In the genomic region with DNA sequence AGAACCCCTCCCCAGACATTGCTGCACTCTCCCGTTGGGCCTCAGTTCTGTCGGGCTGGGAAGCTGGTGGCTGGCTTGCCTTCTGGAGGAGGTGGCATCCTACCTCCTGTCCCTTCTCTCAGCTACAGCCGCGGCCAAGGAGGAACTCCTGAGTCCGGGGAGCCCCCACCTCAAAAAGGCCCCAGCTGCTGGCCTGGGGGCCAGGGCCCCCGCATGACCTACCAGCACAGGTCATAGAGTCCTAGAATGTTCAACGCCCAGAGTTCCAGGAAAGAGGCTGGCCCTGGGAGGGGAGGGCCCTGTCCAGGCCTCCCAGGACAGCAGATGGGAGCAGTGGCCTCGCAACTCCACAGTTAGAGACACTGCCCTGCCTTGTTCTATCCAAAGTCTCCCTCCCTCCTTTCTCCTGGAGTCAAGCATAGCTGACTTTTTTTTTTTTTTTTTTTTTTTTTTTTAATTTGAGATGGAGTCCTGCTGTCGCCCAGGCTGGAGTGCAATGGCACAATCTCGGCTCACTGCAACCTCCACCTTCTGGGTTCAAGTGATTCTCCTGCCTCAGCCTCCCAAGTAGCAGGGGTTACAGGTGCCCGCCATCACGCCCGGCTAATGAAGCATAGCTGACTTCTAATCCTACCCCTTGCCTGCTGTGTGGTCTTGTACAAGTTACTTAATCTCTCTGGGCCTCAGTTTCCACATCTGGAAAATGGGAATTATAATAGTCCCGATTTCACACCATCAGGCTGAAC, we compare ENCODE assay signal across 9 cellular contexts. TPM values are rescaled to one million over a fixed set of nuclear protein-coding genes. Genes with fewer than 3 reads are reported as not detected.
DNase-seq lines count a peak whose midpoint lies in the region; ATAC-seq, FAIRE-seq and TF ChIP-seq lines count a peak whose summit lies in the region.
"Had no signal": no experiment of that assay in that cellular context is flagged by ENCODE, and none has a peak within 500 bp of the region (broad histone marks: within the 10 kb centered on the region; RNA-seq: fewer than 3 reads in every experiment).

No MANE protein-coding gene starts in this region.

- no peak for FAIRE-seq in H54 (lab: Jason Lieb, UNC)

- no peaks in the 10 kb centered on the region for H3K27me3 Mint-ChIP-seq in CD8-positive, alpha-beta T cell (ENCODE audit: low read depth)
- H3K27me3 Mint-ChIP-seq in glutamatergic neuron (ENCODE audit: unreplicated experiment), result peaks cover 21% of the 10 kb centered on the region

- POLR2A ChIA-PET in CD8-positive, alpha-beta T cell (lab: Charles Lee), result no interaction called here

- H3K27ac ChIP-seq in CD8-positive, alpha-beta T cell (ENCODE audit: low read depth, low read length), result no peak overlapping the region
- H3K27ac ChIP-seq in SK-N-MC, result peak overlapping the region; percentile 31; the same call in 1 of the 2 replicates

- H3K27ac Mint-ChIP-seq in CD8-positive, alpha-beta T cell, result peak overlapping the region; percentile 55
- H3K27ac Mint-ChIP-seq in glutamatergic neuron (ENCODE audit: unreplicated experiment), result peak overlapping the region; percentile 76
- H3K27ac Mint-ChIP-seq: endodermal cell had no signal

- CTCF ChIA-PET in CD8-positive, alpha-beta T cell (lab: Charles Lee), result interaction anchor here (2.8 kb wide), 1 partner anchor 18 kb away, joined by 10 read pairs; no protein-coding TSS in a partner anchor

- no peak for DNase-seq in CD8-positive, alpha-beta T cell
- no peak for DNase-seq in SK-N-MC (ENCODE audit: low read depth, low spot score)
- no peak for DNase-seq in glutamatergic neuron
- DNase-seq in posterior vena cava (ENCODE audit: low spot score), result peak; percentile 80
- DNase-seq in GM13976 (ENCODE audit: low spot score), result no peak
- DNase-seq in stimulated activated naive CD4-positive, alpha-beta T cell (lab: John Stamatoyannopoulos, UW), result no peak
- no peak for DNase-seq in H54 (ENCODE audit: insufficient read length, low spot score)
- DNase-seq in NCI-H2196 (lab: John Stamatoyannopoulos, UW; ENCODE audit: unreplicated experiment), result no peak
- DNase-seq: endodermal cell had no signal

- peaks cover 23% of the 10 kb centered on the region for H3K36me3 Mint-ChIP-seq in CD8-positive, alpha-beta T cell
- no peaks in the 10 kb centered on the region for H3K36me3 Mint-ChIP-seq in glutamatergic neuron (ENCODE audit: unreplicated experiment)

- no peak overlapping the region for H3K4me3 ChIP-seq in CD8-positive, alpha-beta T cell (ENCODE audit: low read depth, low read length)
- H3K4me3 ChIP-seq in SK-N-MC, result no peak overlapping the region

- no peak overlapping the region for H3K9ac ChIP-seq in SK-N-MC (ENCODE audit: insufficient read length)

- peaks cover 29% of the 10 kb centered on the region for H3K4me1 ChIP-seq in CD8-positive, alpha-beta T cell (ENCODE audit: insufficient read depth, low read length)

- no peaks in the 10 kb centered on the region for H3K27me3 ChIP-seq in CD8-positive, alpha-beta T cell (ENCODE audit: insufficient read depth, low read length)

- intact Hi-C loops in CD8-positive, alpha-beta T cell (cut with DNase I, micrococcal nuclease), result no loop called here
- intact Hi-C loops in posterior vena cava (cut with DNase I), result loop anchor here in 1 of 2 donors (10.0 kb wide), 1 partner anchor 57 kb away; no protein-coding TSS in a partner anchor

- H3K36me3 ChIP-seq in CD8-positive, alpha-beta T cell (ENCODE audit: insufficient read depth, low read length), result peaks cover 14% of the 10 kb centered on the region
- H3K36me3 ChIP-seq in SK-N-MC (ENCODE audit: insufficient read depth, low read length), result peaks cover 72% of the 10 kb centered on the region

- in situ Hi-C loops in GM13976 (cut with MboI; ENCODE audit: low sequenced_read_pairs, unreplicated experiment), result no loop called here

- H3K9me3 ChIP-seq in CD8-positive, alpha-beta T cell (ENCODE audit: low read length), result no peaks in the 10 kb centered on the region
- H3K9me3 ChIP-seq in SK-N-MC (ENCODE audit: low read depth, low read length), result no peaks in the 10 kb centered on the region

- TF ChIP-seq POLR2A in H54 (IDR thresholded peaks at IDR 0.05; ENCODE audit: low read depth, low read length), result no peak

- H3K4me3 Mint-ChIP-seq in CD8-positive, alpha-beta T cell, result no peak overlapping the region
- peak overlapping the region; percentile 52 for H3K4me3 Mint-ChIP-seq in glutamatergic neuron (ENCODE audit: unreplicated experiment)
- H3K4me3 Mint-ChIP-seq: endodermal cell had no signal

- H3K4me1 Mint-ChIP-seq in CD8-positive, alpha-beta T cell (ENCODE audit: low read depth), result peaks cover 40% of the 10 kb centered on the region
- H3K4me1 Mint-ChIP-seq in glutamatergic neuron (ENCODE audit: low read depth, unreplicated experiment), result peaks cover 38% of the 10 kb centered on the region

- no peak for ATAC-seq in CD8-positive, alpha-beta T cell

- H3K9me3 Mint-ChIP-seq in CD8-positive, alpha-beta T cell, result no peaks in the 10 kb centered on the region
- peaks cover 5% of the 10 kb centered on the region for H3K9me3 Mint-ChIP-seq in glutamatergic neuron (ENCODE audit: unreplicated experiment)
- H3K9me3 Mint-ChIP-seq: endodermal cell had no signal

- no peak for TF ChIP-seq CTCF in CD8-positive, alpha-beta T cell (IDR thresholded peaks at IDR 0.05)
- TF ChIP-seq CTCF in glutamatergic neuron (IDR thresholded peaks at IDR 0.05; ENCODE audit: partially characterized antibody, unreplicated experiment) (no peak), GM13976 (IDR thresholded peaks at IDR 0.05; ENCODE audit: borderline replicate concordance, control extremely low read depth, extremely low read depth, insufficient read depth, missing control alignments) (no peak)

RNA-seq across cellular contexts. Expression of a gene that starts 7.1 kb away (rescaled TPM):
- 10 to 100 TPM; 28.0 to 33.3 TPM for total RNA-seq in CD8-positive, alpha-beta T cell
- total RNA-seq in glutamatergic neuron (ENCODE audit: unreplicated experiment), result 180 TPM
- 10 to 100 TPM; 39.8 to 44.0 TPM for total RNA-seq in posterior vena cava

RNA-seq across cellular contexts. Expression of a gene that starts 20.4 kb away (rescaled TPM):
- total RNA-seq in CD8-positive, alpha-beta T cell, result not detected
- not detected for total RNA-seq in glutamatergic neuron (ENCODE audit: unreplicated experiment)
- not detected for total RNA-seq in posterior vena cava
- total RNA-seq: endodermal cell had no signal
